In the genomic region with DNA sequence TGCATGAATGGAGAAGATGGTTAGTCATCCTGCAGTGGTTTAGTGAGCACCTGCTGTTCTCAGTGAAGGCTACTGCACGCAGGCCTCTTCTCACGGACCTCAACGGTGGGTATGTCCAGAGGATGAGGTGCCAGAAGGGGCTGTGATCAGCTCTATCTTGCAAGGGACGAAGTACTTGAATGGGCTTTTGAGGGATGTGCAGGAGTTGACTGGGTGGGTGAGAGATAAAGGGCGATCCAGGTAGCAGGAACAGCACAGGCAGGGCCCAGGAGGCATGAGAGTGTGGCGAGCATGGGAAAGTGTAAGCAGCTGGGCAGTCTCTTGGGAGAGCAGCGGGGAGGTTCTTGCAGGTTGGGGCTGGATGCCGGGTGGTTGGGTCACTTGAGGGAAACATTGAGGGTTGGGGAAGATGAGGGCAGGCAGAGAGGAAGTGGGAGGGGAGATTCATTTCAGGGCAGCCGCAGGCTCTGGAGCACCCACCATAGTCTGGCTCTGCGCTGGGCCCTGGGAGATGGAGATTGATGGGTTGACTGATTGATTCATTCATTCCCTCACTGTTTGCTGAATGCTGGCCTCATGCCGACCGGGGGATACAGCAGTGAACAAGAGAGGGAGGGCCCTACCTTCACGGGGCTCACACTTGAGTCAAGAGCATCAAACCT, we compare ENCODE assay signal across 8 cellular contexts.
A peak's percentile ranks its signal among the peaks of the same experiment; 100 is the strongest.
DNase-seq lines count a peak whose midpoint lies in the region; ATAC-seq, FAIRE-seq and TF ChIP-seq lines count a peak whose summit lies in the region.
"Had no signal": no experiment of that assay in that cellular context is flagged by ENCODE, and none has a peak within 500 bp of the region (broad histone marks: within the 10 kb centered on the region; RNA-seq: fewer than 3 reads in every experiment).

No MANE protein-coding gene starts in this region.

- no peaks in the 10 kb centered on the region for H3K4me1 ChIP-seq in left lung

- DNase-seq in NCI-H1694 treated with DMSO at 0.1 percent for 48 hours (lab: John Stamatoyannopoulos, UW) (peak; percentile 95), nephron progenitor cell (no peak), H54 (ENCODE audit: insufficient read length, low spot score) (no peak), SW480 (ENCODE audit: low spot score) (no peak), left lung (no peak)

- TF ChIP-seq CTCF in nephron progenitor cell (IDR thresholded peaks at IDR 0.05) (no peak), left lung (IDR thresholded peaks at IDR 0.05) (no peak)

- no peaks in the 10 kb centered on the region for H3K9me3 ChIP-seq in left lung

- H3K27ac Mint-ChIP-seq in nephron progenitor cell, result peak overlapping the region; percentile 97
- H3K27ac Mint-ChIP-seq: dendritic cell treated with granulocyte-macrophage colony-stimulating factor and Interleukin-4, amounts not matched to agents 40 ng/mL and 50 ng/mL, for 4 days had no signal

- H3K27me3 Mint-ChIP-seq in nephron progenitor cell (ENCODE audit: low read depth, poor library complexity), result peaks cover 14% of the 10 kb centered on the region

- H3K9me3 Mint-ChIP-seq in nephron progenitor cell, result peaks cover 4% of the 10 kb centered on the region
- H3K9me3 Mint-ChIP-seq: dendritic cell treated with granulocyte-macrophage colony-stimulating factor and Interleukin-4, amounts not matched to agents 40 ng/mL and 50 ng/mL, for 4 days had no signal

- peaks cover 92% of the 10 kb centered on the region for H3K4me1 Mint-ChIP-seq in nephron progenitor cell

- no peak for TF ChIP-seq POLR2A in H54 (IDR thresholded peaks at IDR 0.05; ENCODE audit: low read depth, low read length)

- no peak overlapping the region for H3K4me3 ChIP-seq in left lung

- H3K36me3 Mint-ChIP-seq in nephron progenitor cell (ENCODE audit: low read depth), result no peaks in the 10 kb centered on the region

- no peak for FAIRE-seq in H54 (lab: Jason Lieb, UNC)

- peak overlapping the region; percentile 67 for H3K4me3 Mint-ChIP-seq in nephron progenitor cell
- H3K4me3 Mint-ChIP-seq: dendritic cell treated with granulocyte-macrophage colony-stimulating factor and Interleukin-4, amounts not matched to agents 40 ng/mL and 50 ng/mL, for 4 days had no signal

- intact Hi-C loops in left lung (cut with DNase I), result no loop called here

- H3K27ac ChIP-seq in left lung, result no peak overlapping the region

- H3K27me3 ChIP-seq in left lung, result no peaks in the 10 kb centered on the region

- H3K36me3 ChIP-seq in left lung, result no peaks in the 10 kb centered on the region

- ATAC-seq in GM18907 (IDR thresholded peaks at IDR 0.05; ENCODE audit: unreplicated experiment) (peak; percentile 84), HG02571 (IDR thresholded peaks at IDR 0.05; ENCODE audit: unreplicated experiment) (peak; percentile 73), left lung (no peak)
